1 cellular context compared by ENCODE assay signal in the genomic region with DNA sequence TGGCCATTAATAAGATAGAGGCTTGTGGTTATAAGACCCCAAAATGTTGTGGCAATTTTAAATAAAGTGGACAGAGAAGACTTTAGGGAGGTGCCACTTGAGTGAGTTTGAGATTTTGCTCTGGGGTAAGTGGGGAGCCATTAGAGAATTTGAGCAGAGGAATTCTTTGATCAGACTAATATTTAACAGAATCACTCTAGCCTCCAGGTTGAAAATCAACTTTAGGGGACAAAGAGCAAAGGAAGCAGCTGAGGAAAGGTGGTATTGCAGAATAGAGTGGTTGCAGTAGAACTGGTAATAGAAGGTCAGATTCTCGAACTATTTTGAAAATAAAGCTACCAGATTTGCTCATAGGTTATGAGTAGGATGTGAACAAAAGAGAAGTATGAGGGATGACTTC.
TF ChIP-seq lines count a peak whose summit lies in the region.

No MANE protein-coding gene starts in this region.

TF ChIP-seq in HepG2, 621 proteins besides CTCF, POLR2A, EP300 and RAD21 (continued from another document):
- TF ChIP-seq, protein P1, sequence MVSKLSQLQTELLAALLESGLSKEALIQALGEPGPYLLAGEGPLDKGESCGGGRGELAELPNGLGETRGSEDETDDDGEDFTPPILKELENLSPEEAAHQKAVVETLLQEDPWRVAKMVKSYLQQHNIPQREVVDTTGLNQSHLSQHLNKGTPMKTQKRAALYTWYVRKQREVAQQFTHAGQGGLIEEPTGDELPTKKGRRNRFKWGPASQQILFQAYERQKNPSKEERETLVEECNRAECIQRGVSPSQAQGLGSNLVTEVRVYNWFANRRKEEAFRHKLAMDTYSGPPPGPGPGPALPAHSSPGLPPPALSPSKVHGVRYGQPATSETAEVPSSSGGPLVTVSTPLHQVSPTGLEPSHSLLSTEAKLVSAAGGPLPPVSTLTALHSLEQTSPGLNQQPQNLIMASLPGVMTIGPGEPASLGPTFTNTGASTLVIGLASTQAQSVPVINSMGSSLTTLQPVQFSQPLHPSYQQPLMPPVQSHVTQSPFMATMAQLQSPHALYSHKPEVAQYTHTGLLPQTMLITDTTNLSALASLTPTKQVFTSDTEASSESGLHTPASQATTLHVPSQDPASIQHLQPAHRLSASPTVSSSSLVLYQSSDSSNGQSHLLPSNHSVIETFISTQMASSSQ (IDR thresholded peaks at IDR 0.05; ENCODE audit: low read depth): peak; percentile 65
- TF ChIP-seq, protein P1 (CRISPR knock-in tag; IDR thresholded peaks at IDR 0.05; ENCODE audit: borderline replicate concordance): no peak
- TF ChIP-seq, protein P2, sequence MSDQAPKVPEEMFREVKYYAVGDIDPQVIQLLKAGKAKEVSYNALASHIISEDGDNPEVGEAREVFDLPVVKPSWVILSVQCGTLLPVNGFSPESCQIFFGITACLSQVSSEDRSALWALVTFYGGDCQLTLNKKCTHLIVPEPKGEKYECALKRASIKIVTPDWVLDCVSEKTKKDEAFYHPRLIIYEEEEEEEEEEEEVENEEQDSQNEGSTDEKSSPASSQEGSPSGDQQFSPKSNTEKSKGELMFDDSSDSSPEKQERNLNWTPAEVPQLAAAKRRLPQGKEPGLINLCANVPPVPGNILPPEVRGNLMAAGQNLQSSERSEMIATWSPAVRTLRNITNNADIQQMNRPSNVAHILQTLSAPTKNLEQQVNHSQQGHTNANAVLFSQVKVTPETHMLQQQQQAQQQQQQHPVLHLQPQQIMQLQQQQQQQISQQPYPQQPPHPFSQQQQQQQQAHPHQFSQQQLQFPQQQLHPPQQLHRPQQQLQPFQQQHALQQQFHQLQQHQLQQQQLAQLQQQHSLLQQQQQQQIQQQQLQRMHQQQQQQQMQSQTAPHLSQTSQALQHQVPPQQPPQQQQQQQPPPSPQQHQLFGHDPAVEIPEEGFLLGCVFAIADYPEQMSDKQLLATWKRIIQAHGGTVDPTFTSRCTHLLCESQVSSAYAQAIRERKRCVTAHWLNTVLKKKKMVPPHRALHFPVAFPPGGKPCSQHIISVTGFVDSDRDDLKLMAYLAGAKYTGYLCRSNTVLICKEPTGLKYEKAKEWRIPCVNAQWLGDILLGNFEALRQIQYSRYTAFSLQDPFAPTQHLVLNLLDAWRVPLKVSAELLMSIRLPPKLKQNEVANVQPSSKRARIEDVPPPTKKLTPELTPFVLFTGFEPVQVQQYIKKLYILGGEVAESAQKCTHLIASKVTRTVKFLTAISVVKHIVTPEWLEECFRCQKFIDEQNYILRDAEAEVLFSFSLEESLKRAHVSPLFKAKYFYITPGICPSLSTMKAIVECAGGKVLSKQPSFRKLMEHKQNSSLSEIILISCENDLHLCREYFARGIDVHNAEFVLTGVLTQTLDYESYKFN (CRISPR knock-in tag; conservative IDR thresholded peaks at IDR 0.05): peak; percentile 58
- TF ChIP-seq ZNF510 (CRISPR knock-in tag; IDR thresholded peaks at IDR 0.05; ENCODE audit: low read depth): no peak
- peak; percentile 66 for TF ChIP-seq CEBPG (CRISPR knock-in tag; IDR thresholded peaks at IDR 0.05)
- TF ChIP-seq, protein P3, sequence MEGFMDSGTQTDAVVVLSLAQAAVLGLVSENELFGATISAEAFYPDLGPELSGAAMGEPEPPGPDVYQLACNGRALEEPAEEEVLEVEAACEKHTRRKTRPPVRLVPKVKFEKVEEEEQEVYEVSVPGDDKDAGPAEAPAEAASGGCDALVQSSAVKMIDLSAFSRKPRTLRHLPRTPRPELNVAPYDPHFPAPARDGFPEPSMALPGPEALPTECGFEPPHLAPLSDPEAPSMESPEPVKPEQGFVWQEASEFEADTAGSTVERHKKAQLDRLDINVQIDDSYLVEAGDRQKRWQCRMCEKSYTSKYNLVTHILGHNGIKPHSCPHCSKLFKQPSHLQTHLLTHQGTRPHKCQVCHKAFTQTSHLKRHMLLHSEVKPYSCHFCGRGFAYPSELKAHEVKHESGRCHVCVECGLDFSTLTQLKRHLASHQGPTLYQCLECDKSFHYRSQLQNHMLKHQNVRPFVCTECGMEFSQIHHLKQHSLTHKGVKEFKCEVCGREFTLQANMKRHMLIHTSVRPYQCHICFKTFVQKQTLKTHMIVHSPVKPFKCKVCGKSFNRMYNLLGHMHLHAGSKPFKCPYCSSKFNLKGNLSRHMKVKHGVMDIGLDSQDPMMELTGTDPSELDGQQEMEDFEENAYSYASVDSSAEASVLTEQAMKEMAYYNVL (CRISPR knock-in tag; IDR thresholded peaks at IDR 0.05; ENCODE audit: borderline replicate concordance): peak; percentile 46; the same call in 1 of the 2 replicates
- no peak for TF ChIP-seq POGZ (CRISPR knock-in tag; IDR thresholded peaks at IDR 0.05)
- TF ChIP-seq, protein P4, sequence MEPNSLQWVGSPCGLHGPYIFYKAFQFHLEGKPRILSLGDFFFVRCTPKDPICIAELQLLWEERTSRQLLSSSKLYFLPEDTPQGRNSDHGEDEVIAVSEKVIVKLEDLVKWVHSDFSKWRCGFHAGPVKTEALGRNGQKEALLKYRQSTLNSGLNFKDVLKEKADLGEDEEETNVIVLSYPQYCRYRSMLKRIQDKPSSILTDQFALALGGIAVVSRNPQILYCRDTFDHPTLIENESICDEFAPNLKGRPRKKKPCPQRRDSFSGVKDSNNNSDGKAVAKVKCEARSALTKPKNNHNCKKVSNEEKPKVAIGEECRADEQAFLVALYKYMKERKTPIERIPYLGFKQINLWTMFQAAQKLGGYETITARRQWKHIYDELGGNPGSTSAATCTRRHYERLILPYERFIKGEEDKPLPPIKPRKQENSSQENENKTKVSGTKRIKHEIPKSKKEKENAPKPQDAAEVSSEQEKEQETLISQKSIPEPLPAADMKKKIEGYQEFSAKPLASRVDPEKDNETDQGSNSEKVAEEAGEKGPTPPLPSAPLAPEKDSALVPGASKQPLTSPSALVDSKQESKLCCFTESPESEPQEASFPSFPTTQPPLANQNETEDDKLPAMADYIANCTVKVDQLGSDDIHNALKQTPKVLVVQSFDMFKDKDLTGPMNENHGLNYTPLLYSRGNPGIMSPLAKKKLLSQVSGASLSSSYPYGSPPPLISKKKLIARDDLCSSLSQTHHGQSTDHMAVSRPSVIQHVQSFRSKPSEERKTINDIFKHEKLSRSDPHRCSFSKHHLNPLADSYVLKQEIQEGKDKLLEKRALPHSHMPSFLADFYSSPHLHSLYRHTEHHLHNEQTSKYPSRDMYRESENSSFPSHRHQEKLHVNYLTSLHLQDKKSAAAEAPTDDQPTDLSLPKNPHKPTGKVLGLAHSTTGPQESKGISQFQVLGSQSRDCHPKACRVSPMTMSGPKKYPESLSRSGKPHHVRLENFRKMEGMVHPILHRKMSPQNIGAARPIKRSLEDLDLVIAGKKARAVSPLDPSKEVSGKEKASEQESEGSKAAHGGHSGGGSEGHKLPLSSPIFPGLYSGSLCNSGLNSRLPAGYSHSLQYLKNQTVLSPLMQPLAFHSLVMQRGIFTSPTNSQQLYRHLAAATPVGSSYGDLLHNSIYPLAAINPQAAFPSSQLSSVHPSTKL (CRISPR knock-in tag; IDR thresholded peaks at IDR 0.05): peak; percentile 52
- TF ChIP-seq, protein P5, sequence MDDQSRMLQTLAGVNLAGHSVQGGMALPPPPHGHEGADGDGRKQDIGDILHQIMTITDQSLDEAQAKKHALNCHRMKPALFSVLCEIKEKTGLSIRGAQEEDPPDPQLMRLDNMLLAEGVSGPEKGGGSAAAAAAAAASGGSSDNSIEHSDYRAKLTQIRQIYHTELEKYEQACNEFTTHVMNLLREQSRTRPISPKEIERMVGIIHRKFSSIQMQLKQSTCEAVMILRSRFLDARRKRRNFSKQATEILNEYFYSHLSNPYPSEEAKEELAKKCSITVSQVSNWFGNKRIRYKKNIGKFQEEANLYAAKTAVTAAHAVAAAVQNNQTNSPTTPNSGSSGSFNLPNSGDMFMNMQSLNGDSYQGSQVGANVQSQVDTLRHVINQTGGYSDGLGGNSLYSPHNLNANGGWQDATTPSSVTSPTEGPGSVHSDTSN (CRISPR knock-in tag; IDR thresholded peaks at IDR 0.05; ENCODE audit: borderline replicate concordance): no peak
- TF ChIP-seq SOX13 (IDR thresholded peaks at IDR 0.05): no peak
- peak in 1 of 2 experiments; percentile 18; a peak in 1 of 4 replicates for TF ChIP-seq SOX13 (CRISPR knock-in tag; conservative IDR thresholded peaks at IDR 0.05 in 1 of 2, IDR thresholded peaks at IDR 0.05 in 1 of 2)
- TF ChIP-seq, protein P6, sequence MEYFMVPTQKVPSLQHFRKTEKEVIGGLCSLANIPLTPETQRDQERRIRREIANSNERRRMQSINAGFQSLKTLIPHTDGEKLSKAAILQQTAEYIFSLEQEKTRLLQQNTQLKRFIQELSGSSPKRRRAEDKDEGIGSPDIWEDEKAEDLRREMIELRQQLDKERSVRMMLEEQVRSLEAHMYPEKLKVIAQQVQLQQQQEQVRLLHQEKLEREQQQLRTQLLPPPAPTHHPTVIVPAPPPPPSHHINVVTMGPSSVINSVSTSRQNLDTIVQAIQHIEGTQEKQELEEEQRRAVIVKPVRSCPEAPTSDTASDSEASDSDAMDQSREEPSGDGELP (IDR thresholded peaks at IDR 0.05; ENCODE audit: borderline replicate concordance, low read depth): peak; percentile 49; the same call in 1 of the 2 replicates
- TF ChIP-seq, protein P7, sequence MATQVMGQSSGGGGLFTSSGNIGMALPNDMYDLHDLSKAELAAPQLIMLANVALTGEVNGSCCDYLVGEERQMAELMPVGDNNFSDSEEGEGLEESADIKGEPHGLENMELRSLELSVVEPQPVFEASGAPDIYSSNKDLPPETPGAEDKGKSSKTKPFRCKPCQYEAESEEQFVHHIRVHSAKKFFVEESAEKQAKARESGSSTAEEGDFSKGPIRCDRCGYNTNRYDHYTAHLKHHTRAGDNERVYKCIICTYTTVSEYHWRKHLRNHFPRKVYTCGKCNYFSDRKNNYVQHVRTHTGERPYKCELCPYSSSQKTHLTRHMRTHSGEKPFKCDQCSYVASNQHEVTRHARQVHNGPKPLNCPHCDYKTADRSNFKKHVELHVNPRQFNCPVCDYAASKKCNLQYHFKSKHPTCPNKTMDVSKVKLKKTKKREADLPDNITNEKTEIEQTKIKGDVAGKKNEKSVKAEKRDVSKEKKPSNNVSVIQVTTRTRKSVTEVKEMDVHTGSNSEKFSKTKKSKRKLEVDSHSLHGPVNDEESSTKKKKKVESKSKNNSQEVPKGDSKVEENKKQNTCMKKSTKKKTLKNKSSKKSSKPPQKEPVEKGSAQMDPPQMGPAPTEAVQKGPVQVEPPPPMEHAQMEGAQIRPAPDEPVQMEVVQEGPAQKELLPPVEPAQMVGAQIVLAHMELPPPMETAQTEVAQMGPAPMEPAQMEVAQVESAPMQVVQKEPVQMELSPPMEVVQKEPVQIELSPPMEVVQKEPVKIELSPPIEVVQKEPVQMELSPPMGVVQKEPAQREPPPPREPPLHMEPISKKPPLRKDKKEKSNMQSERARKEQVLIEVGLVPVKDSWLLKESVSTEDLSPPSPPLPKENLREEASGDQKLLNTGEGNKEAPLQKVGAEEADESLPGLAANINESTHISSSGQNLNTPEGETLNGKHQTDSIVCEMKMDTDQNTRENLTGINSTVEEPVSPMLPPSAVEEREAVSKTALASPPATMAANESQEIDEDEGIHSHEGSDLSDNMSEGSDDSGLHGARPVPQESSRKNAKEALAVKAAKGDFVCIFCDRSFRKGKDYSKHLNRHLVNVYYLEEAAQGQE (IDR thresholded peaks at IDR 0.05; ENCODE audit: borderline replicate concordance in 1 of 2, low read depth in 1 of 2, low read length in 2 of 2): no peak
- no peak for TF ChIP-seq HOXD1 (CRISPR knock-in tag; IDR thresholded peaks at IDR 0.05)
- no peak for TF ChIP-seq GABPA (IDR thresholded peaks at IDR 0.05; ENCODE audit: low read depth, low read length)
- TF ChIP-seq GABPA (CRISPR knock-in tag; IDR thresholded peaks at IDR 0.05; ENCODE audit: low read depth): peak; percentile 25; the same call in 1 of the 2 replicates
- TF ChIP-seq LCORL (IDR thresholded peaks at IDR 0.05): no peak
- TF ChIP-seq LCORL (CRISPR knock-in tag; IDR thresholded peaks at IDR 0.05): peak; percentile 22; the same call in 1 of the 2 replicates
- peak; percentile 13; the same call in 1 of the 2 replicates for TF ChIP-seq ELF3 (CRISPR knock-in tag; IDR thresholded peaks at IDR 0.05)
- TF ChIP-seq HNF4G (IDR thresholded peaks at IDR 0.05; ENCODE audit: borderline replicate concordance, low read depth, low read length): peak; percentile 51; the same call in 1 of the 2 replicates
- TF ChIP-seq HNF4G (CRISPR knock-in tag; IDR thresholded peaks at IDR 0.05; ENCODE audit: borderline replicate concordance, low read depth): no peak
